ENCODE assay signal across 9 cellular contexts in genomic region chr12:45192041-45192695, GRCh38. TPM values are rescaled to one million over a fixed set of nuclear protein-coding genes. Genes with fewer than 3 reads are reported as not detected.
DNase-seq lines count a peak whose midpoint lies in the region; ATAC-seq and TF ChIP-seq lines count a peak whose summit lies in the region.
"Had no signal": no experiment of that assay in that cellular context is flagged by ENCODE, and none has a peak within 500 bp of the region (broad histone marks: within the 10 kb centered on the region; RNA-seq: fewer than 3 reads in every experiment).

No MANE protein-coding gene starts in this region.

- H3K4me1 Mint-ChIP-seq in WTC11 = peaks cover 6% of the 10 kb centered on the region

- WGBS in transverse colon (ENCODE audit: low coverage in 1 of 2), 2 donors = 68 to 69% methylated on average over 3 to 4 of the region's 4 CpGs

- peak; percentile 43 for ATAC-seq in WTC11
- ATAC-seq in HG02678 (IDR thresholded peaks at IDR 0.05; ENCODE audit: unreplicated experiment) = no peak
- no peak for ATAC-seq in HG02588 (IDR thresholded peaks at IDR 0.05; ENCODE audit: unreplicated experiment)
- no peak for ATAC-seq in HG03378 (IDR thresholded peaks at IDR 0.05; ENCODE audit: unreplicated experiment)

- CTCF ChIA-PET in WTC11 (lab: Charles Lee) = no interaction called here

- TF ChIP-seq POLR2A in transverse colon (IDR thresholded peaks at IDR 0.05) = no peak

- DNase-seq in AG20443 (ENCODE audit: low spot score) = peak; percentile 19
- DNase-seq in HT1080 (ENCODE audit: low read depth) = peak; percentile 54
- DNase-seq in WTC11 (ENCODE audit: low spot score) = no peak
- DNase-seq in kidney tubule cell (ENCODE audit: low spot score) = peak; percentile 65
- DNase-seq in transverse colon = no peak
- DNase-seq: central memory CD4-positive, alpha-beta T cell had no signal

- POLR2A ChIA-PET in WTC11 (lab: Charles Lee) = no interaction called here

- no peak overlapping the region for H3K4me3 Mint-ChIP-seq in WTC11

- no peak overlapping the region for H3K27ac ChIP-seq in transverse colon

- no peak for TF ChIP-seq CTCF in WTC11 (IDR thresholded peaks at IDR 0.05)
- TF ChIP-seq CTCF in transverse colon (IDR thresholded peaks at IDR 0.05) = no peak

- H3K27ac Mint-ChIP-seq in WTC11 = no peak overlapping the region

- H3K9me3 Mint-ChIP-seq in WTC11 = no peaks in the 10 kb centered on the region

- no peak overlapping the region for H3K4me3 ChIP-seq in transverse colon

- H3K27me3 ChIP-seq in transverse colon = no peaks in the 10 kb centered on the region

- peaks cover 0 to 6% (median 0%) of the 10 kb centered on the region in 4 donors for H3K4me1 ChIP-seq in transverse colon

- intact Hi-C loops in transverse colon (cut with DNase I; ENCODE audit: low total_unique reads) = no loop called here

- H3K9me3 ChIP-seq in transverse colon = no peaks in the 10 kb centered on the region

- no peaks in the 10 kb centered on the region for H3K36me3 ChIP-seq in transverse colon

- peaks cover 6% of the 10 kb centered on the region; the same call in 1 of the 2 replicates for H3K36me3 Mint-ChIP-seq in WTC11

- no peak for TF ChIP-seq EP300 in transverse colon (IDR thresholded peaks at IDR 0.05; ENCODE audit: low read depth)

- H3K27me3 Mint-ChIP-seq in WTC11 (ENCODE audit: low read depth) = no peaks in the 10 kb centered on the region

- in situ Hi-C loops in transverse colon (cut with MboI; ENCODE audit: low pct_ligation_motif_present in 1 of 4, low pct_unique_long_range_greater_than_20kb in 1 of 4, low sequenced_read_pairs in 3 of 4) = loop anchor here in 2 of 4 donors (25.0 kb wide), 2 partner anchors 345 to 520 kb away; no protein-coding TSS in a partner anchor

TF ChIP-seq in WTC11, 78 proteins besides CTCF, POLR2A, EP300 and RAD21:
- TF ChIP-seq NR3C1 (CRISPR knock-in tag; conservative IDR thresholded peaks at IDR 0.05; ENCODE audit: low read depth) (no peak), JUN (CRISPR knock-in tag; IDR thresholded peaks at IDR 0.05) (no peak), ZBTB43 (CRISPR knock-in tag; IDR thresholded peaks at IDR 0.05) (no peak), STAT6 (CRISPR knock-in tag; conservative IDR thresholded peaks at IDR 0.05; ENCODE audit: low read depth) (no peak), ZNF219 (CRISPR knock-in tag; IDR thresholded peaks at IDR 0.05; ENCODE audit: borderline replicate concordance) (no peak)

RNA-seq across cellular contexts. Expression of gene ANO6, which starts 23.7 kb away (rescaled TPM):
- total RNA-seq in HT1080 (2014; rRNA removed; shearing (Covaris generic)) = 32.6 and 38.6 TPM in 2 replicates
- 32.2 and 45.7 TPM in 2 replicates for polyA plus RNA-seq in HT1080 (2015; cell fraction: cytosol; rRNA removed)
- polyA plus RNA-seq in HT1080 (2015; cell fraction: nucleus; rRNA removed) = 46.1 and 46.5 TPM in 2 replicates
- total RNA-seq in WTC11 (2021) (41.8 to 46.8 TPM (median 44.3 TPM) in 3 replicates), transverse colon (10 to 100 TPM; 16.9 to 23.0 (median 20.4) TPM)

Comparison
In these comparisons a context has a peak if more than half of its experiments do, and no peak if none do; other contexts are left out.
1. DNase-seq: peak in AG20443 (single experiment), HT1080 (single experiment) and kidney tubule cell (single experiment); none in WTC11 (single experiment) and transverse colon (single experiment).